ENCODE assay signal across 3 cellular contexts in the genomic region with DNA sequence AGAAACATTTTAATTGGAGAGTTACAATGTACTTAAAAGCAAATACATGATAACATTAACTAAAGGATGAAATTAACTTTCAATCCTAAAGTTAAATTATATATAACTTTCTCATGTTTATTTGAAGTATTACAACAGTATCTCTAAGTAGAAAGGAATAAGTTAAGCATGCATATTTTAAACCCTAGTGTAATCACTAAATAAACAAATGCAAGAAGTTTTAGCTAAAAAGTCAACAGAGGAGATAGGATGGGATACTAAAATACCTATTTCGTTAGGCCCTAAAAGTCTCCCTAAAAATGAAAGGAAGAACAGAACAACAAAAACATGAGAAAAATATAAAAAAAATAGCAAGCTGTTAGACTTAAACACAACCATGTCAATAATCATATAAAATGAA.
TF ChIP-seq lines count a peak whose summit lies in the region.

No MANE protein-coding gene starts in this region.

TF ChIP-seq in SK-N-SH, 30 proteins besides CTCF, POLR2A, EP300 and RAD21:
- TF ChIP-seq RXRA (IDR thresholded peaks at IDR 0.05; ENCODE audit: borderline replicate concordance, low read depth) (no peak), SIN3A (IDR thresholded peaks at IDR 0.05; ENCODE audit: borderline replicate concordance, low read depth, low read length) (no peak), FOXJ3 (CRISPR knock-in tag; IDR thresholded peaks at IDR 0.05) (no peak), SMC3 (IDR thresholded peaks at IDR 0.05; ENCODE audit: low read depth, low read length) (no peak), YY1 (IDR thresholded peaks at IDR 0.05; ENCODE audit: low read depth) (no peak), CHD2 (IDR thresholded peaks at IDR 0.05; ENCODE audit: low read length, partially characterized antibody) (no peak), MXI1 (IDR thresholded peaks at IDR 0.05; ENCODE audit: low read depth, low read length) (no peak), RCOR1 (IDR thresholded peaks at IDR 0.05; ENCODE audit: low read length) (no peak)
- TF ChIP-seq, protein P1, sequence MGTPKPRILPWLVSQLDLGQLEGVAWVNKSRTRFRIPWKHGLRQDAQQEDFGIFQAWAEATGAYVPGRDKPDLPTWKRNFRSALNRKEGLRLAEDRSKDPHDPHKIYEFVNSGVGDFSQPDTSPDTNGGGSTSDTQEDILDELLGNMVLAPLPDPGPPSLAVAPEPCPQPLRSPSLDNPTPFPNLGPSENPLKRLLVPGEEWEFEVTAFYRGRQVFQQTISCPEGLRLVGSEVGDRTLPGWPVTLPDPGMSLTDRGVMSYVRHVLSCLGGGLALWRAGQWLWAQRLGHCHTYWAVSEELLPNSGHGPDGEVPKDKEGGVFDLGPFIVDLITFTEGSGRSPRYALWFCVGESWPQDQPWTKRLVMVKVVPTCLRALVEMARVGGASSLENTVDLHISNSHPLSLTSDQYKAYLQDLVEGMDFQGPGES (IDR thresholded peaks at IDR 0.05; ENCODE audit: low read depth, low read length), result no peak
- TF ChIP-seq, protein P2, sequence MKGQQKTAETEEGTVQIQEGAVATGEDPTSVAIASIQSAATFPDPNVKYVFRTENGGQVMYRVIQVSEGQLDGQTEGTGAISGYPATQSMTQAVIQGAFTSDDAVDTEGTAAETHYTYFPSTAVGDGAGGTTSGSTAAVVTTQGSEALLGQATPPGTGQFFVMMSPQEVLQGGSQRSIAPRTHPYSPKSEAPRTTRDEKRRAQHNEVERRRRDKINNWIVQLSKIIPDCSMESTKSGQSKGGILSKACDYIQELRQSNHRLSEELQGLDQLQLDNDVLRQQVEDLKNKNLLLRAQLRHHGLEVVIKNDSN (IDR thresholded peaks at IDR 0.05; ENCODE audit: borderline replicate concordance, low read depth), result no peak
TF ChIP-seq in SK-N-SH: peak in this region for 0.

TF ChIP-seq in SK-N-SH treated with all-trans-retinoic acid at 6 μM for 48 hours, 23 proteins besides CTCF, POLR2A, EP300 and RAD21:
- no peak for TF ChIP-seq ZFP30 (CRISPR knock-in tag; IDR thresholded peaks at IDR 0.05)
- TF ChIP-seq ZFP3 (CRISPR knock-in tag; IDR thresholded peaks at IDR 0.05), result no peak
- no peak for TF ChIP-seq GLIS3 (CRISPR knock-in tag; IDR thresholded peaks at IDR 0.05)
- TF ChIP-seq, protein P3, sequence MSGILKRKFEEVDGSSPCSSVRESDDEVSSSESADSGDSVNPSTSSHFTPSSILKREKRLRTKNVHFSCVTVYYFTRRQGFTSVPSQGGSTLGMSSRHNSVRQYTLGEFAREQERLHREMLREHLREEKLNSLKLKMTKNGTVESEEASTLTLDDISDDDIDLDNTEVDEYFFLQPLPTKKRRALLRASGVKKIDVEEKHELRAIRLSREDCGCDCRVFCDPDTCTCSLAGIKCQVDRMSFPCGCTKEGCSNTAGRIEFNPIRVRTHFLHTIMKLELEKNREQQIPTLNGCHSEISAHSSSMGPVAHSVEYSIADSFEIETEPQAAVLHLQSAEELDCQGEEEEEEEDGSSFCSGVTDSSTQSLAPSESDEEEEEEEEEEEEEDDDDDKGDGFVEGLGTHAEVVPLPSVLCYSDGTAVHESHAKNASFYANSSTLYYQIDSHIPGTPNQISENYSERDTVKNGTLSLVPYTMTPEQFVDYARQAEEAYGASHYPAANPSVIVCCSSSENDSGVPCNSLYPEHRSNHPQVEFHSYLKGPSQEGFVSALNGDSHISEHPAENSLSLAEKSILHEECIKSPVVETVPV (CRISPR knock-in tag; IDR thresholded peaks at IDR 0.05), result no peak
- no peak for TF ChIP-seq TOX (CRISPR knock-in tag; IDR thresholded peaks at IDR 0.05; ENCODE audit: borderline replicate concordance)
- no peak for TF ChIP-seq RARB (CRISPR knock-in tag; IDR thresholded peaks at IDR 0.05)
- no peak for TF ChIP-seq TCF4 (CRISPR knock-in tag; IDR thresholded peaks at IDR 0.05; ENCODE audit: borderline replicate concordance)
- no peak for TF ChIP-seq OSR1 (CRISPR knock-in tag; IDR thresholded peaks at IDR 0.05)

TF ChIP-seq in H1, 55 proteins besides CTCF, POLR2A, EP300 and RAD21:
- TF ChIP-seq TBP (IDR thresholded peaks at IDR 0.05; ENCODE audit: low read depth, low read length) (no peak), RFX5 (IDR thresholded peaks at IDR 0.05; ENCODE audit: borderline replicate concordance, low read depth, low read length) (no peak), EGR1 (IDR thresholded peaks at IDR 0.05; ENCODE audit: borderline replicate concordance, low read depth, low read length) (no peak)
